8 cellular contexts compared by ENCODE assay signal in genomic region chr11:62678770-62679696, GRCh38. TPM values are rescaled to one million over a fixed set of nuclear protein-coding genes. Genes with fewer than 3 reads are reported as not detected.
DNase-seq lines count a peak whose midpoint lies in the region; ATAC-seq and TF ChIP-seq lines count a peak whose summit lies in the region.

UBXN1 (minus strand) TSS chr11:62679073; CDS start chr11:62678923, 150 bp downstream.

- H3K9me3 ChIP-seq in HEK293 (ENCODE audit: control insufficient read depth, insufficient read depth, low read depth, low read length), result no peaks in the 10 kb centered on the region
- no peaks in the 10 kb centered on the region for H3K9me3 ChIP-seq in heart left ventricle

- H3K4me3 Mint-ChIP-seq in type B pancreatic cell, result peak within 1 kb of the TSS; percentile 95

- TF ChIP-seq POLR2A in heart left ventricle (IDR thresholded peaks at IDR 0.05), result peak in 1 of 2 donors; percentile 73

- peak; percentile 79 to 92 (median 90) for ATAC-seq in heart left ventricle

- no peaks in the 10 kb centered on the region for H3K9me3 Mint-ChIP-seq in type B pancreatic cell

- H3K36me3 ChIP-seq in HEK293 (ENCODE audit: control insufficient read depth in 2 of 2, insufficient read depth in 1 of 2, low read length in 2 of 2) (peaks cover 0 to 33% of the 10 kb centered on the region in 2 experiments; a peak in 2 of 3 replicates), heart left ventricle (peaks cover 0 to 42% (median 37%) of the 10 kb centered on the region in 9 donors)

- no peaks in the 10 kb centered on the region for H3K27me3 Mint-ChIP-seq in type B pancreatic cell

- no peak for TF ChIP-seq CTCF in HEK293 (tag by site-specific recombination; IDR thresholded peaks at IDR 0.05)
- TF ChIP-seq CTCF in heart left ventricle (IDR thresholded peaks at IDR 0.05), result no peak
- no peak for TF ChIP-seq CTCF in type B pancreatic cell (conservative IDR thresholded peaks at IDR 0.05)

- POLR2A ChIA-PET in HEK293 (lab: Yijun Ruan, JAX), result interaction anchor here (0.5 to 3.5 kb wide), 11 partner anchors 8 to 1663 kb away, joined by 3 to 24 read pairs (median 4); partner anchors contain the start of genes BSCL2, C11orf98, CSKMT and INTS5

- peak within 1 kb of the TSS; percentile 94 for H3K27ac Mint-ChIP-seq in type B pancreatic cell

- H3K36me3 Mint-ChIP-seq in type B pancreatic cell, result peaks cover 8% of the 10 kb centered on the region

- peak within 1 kb of the TSS; percentile 62 for H3K27ac ChIP-seq in HEK293 (ENCODE audit: extremely low read depth, low read depth, low read length)
- H3K27ac ChIP-seq in adipose tissue (ENCODE audit: low read depth, low read length), result peak within 1 kb of the TSS; percentile 68
- H3K27ac ChIP-seq in heart left ventricle, result peak within 1 kb of the TSS; percentile 76 to 96 (median 89)

- peaks cover 28% of the 10 kb centered on the region for H3K4me1 Mint-ChIP-seq in type B pancreatic cell (ENCODE audit: unreplicated experiment)

- DNase-seq in DMS79 (lab: John Stamatoyannopoulos, UW) (peak; percentile 72), NCI-H146 (lab: John Stamatoyannopoulos, UW) (peak; percentile 86), T-helper 1 cell (peak; percentile 70 to 83 (median 77)), heart left ventricle (peak; percentile 93 to 96 (median 94)), posterior vena cava (ENCODE audit: low spot score) (peak; percentile 98), type B pancreatic cell (ENCODE audit: extremely low spot score, unreplicated experiment) (peak; percentile 87)

- no peaks in the 10 kb centered on the region for H3K27me3 ChIP-seq in heart left ventricle

- H3K4me1 ChIP-seq in HEK293 (ENCODE audit: control insufficient read depth, insufficient read depth, low read length) (peaks cover 8% of the 10 kb centered on the region), heart left ventricle (peaks cover 6 to 45% (median 21%) of the 10 kb centered on the region in 12 donors)

- CTCF ChIA-PET in HEK293 (lab: Yijun Ruan, JAX), result interaction anchor here (0.6 to 4.5 kb wide), 7 partner anchors 14 to 364 kb away, joined by 3 to 46 read pairs (median 3); partner anchors contain the start of genes C11orf98 and CSKMT

- intact Hi-C loops in heart left ventricle (cut with DNase I) (loop anchor here in 1 of 10 donors (5.0 kb wide), 1 partner anchor 77 kb away; the partner anchor contains the start of gene MTA2), posterior vena cava (cut with DNase I) (no loop called here)

- H3K4me3 ChIP-seq in HEK293 (ENCODE audit: low read depth, low read length), result peak within 1 kb of the TSS; percentile 90
- H3K4me3 ChIP-seq in heart left ventricle, result peak within 1 kb of the TSS; percentile 61 to 100 (median 94)

- WGBS in adipose tissue, 3 donors, result 4 to 7% (median 5%) methylated on average over 43 to 55 of the region's 55 CpGs
- WGBS in heart left ventricle, 4 donors, result 3 to 10% (median 7%) methylated on average over 26 to 55 of the region's 55 CpGs

TF ChIP-seq in HEK293, 187 proteins besides CTCF, POLR2A, EP300 and RAD21 (continues in another document):
- TF ChIP-seq ZFHX2 (tag by site-specific recombination; conservative IDR thresholded peaks at IDR 0.05) (peak; percentile 94), ZNF221 (tag by site-specific recombination; IDR thresholded peaks at IDR 0.05; ENCODE audit: borderline replicate concordance) (no peak), BCL11B (tag by site-specific recombination; IDR thresholded peaks at IDR 0.05; ENCODE audit: low read depth) (no peak), ZNF133 (tag by site-specific recombination; IDR thresholded peaks at IDR 0.05) (no peak), ZSCAN30 (tag by site-specific recombination; IDR thresholded peaks at IDR 0.05) (no peak), ZBTB20 (tag by site-specific recombination; IDR thresholded peaks at IDR 0.05) (peak; percentile 26; the same call in 1 of the 2 replicates), ZNF404 (tag by site-specific recombination; IDR thresholded peaks at IDR 0.05) (no peak), ZBTB17 (tag by site-specific recombination; IDR thresholded peaks at IDR 0.05) (peak; percentile 78), ZNF449 (tag by site-specific recombination; IDR thresholded peaks at IDR 0.05) (no peak), ZNF211 (tag by site-specific recombination; IDR thresholded peaks at IDR 0.05; ENCODE audit: low read depth) (no peak), ZNF514 (tag by site-specific recombination; IDR thresholded peaks at IDR 0.05) (no peak), ZFP37 (tag by site-specific recombination; IDR thresholded peaks at IDR 0.05) (0 out of 2 replicates have a peak, but pooled peaks have one; percentile 52), ZNF140 (tag by site-specific recombination; IDR thresholded peaks at IDR 0.05) (no peak), ZNF664 (tag by site-specific recombination; IDR thresholded peaks at IDR 0.05) (no peak), KLF16 (tag by site-specific recombination; IDR thresholded peaks at IDR 0.05) (peak; percentile 55; the same call in 1 of the 2 replicates), ZBTB7A (tag by site-specific recombination; IDR thresholded peaks at IDR 0.05; ENCODE audit: low read depth) (no peak), ZNF112 (tag by site-specific recombination; IDR thresholded peaks at IDR 0.05) (no peak), ZNF169 (tag by site-specific recombination; IDR thresholded peaks at IDR 0.05) (no peak), ZNF513 (tag by site-specific recombination; IDR thresholded peaks at IDR 0.05) (no peak), KLF17 (tag by site-specific recombination; IDR thresholded peaks at IDR 0.05) (0 out of 2 replicates have a peak, but pooled peaks have one; percentile 33), ZBTB26 (tag by site-specific recombination; optimal IDR thresholded peaks at IDR 0.05) (peak; percentile 68), GFI1B (tag by site-specific recombination; IDR thresholded peaks at IDR 0.05) (no peak), GLIS2 (tag by site-specific recombination; IDR thresholded peaks at IDR 0.05) (peak; percentile 53; the same call in 1 of the 2 replicates), ZEB2 (tag by site-specific recombination; IDR thresholded peaks at IDR 0.05) (peak; percentile 56; the same call in 1 of the 2 replicates), GLIS1 (tag by site-specific recombination; IDR thresholded peaks at IDR 0.05) (peak; percentile 20; the same call in 1 of the 2 replicates), ZFP69B (tag by site-specific recombination; IDR thresholded peaks at IDR 0.05) (no peak)

RNA-seq across cellular contexts. Expression of gene UBXN1, which starts in this region (rescaled TPM):
- polyA plus RNA-seq in adipose tissue, result 100 to 1,000 TPM; 127 to 237 (median 188) TPM
- 100 to 1,000 TPM in 1 of 9 donors, 10 to 100 TPM in 8; 69.2 to 116 (median 83.1) TPM for total RNA-seq in heart left ventricle
- polyA plus RNA-seq in heart left ventricle, result 100 to 1,000 TPM in 1 of 2 donors, 10 to 100 TPM in 1; 88.7 to 188 TPM
- 10 to 100 TPM; 74.8 to 76.1 TPM for total RNA-seq in posterior vena cava
- 76.5 and 113 TPM in 2 replicates for total RNA-seq in type B pancreatic cell (ENCODE audit: low replicate concordance)

Comparison
In these comparisons a context has a peak if more than half of its experiments do, and no peak if none do; other contexts are left out.
1. Peak in every context shown above with its lines: DNase-seq, ATAC-seq, H3K4me3 ChIP-seq and H3K27ac ChIP-seq.